11 cellular contexts compared by ENCODE assay signal in the genomic region with DNA sequence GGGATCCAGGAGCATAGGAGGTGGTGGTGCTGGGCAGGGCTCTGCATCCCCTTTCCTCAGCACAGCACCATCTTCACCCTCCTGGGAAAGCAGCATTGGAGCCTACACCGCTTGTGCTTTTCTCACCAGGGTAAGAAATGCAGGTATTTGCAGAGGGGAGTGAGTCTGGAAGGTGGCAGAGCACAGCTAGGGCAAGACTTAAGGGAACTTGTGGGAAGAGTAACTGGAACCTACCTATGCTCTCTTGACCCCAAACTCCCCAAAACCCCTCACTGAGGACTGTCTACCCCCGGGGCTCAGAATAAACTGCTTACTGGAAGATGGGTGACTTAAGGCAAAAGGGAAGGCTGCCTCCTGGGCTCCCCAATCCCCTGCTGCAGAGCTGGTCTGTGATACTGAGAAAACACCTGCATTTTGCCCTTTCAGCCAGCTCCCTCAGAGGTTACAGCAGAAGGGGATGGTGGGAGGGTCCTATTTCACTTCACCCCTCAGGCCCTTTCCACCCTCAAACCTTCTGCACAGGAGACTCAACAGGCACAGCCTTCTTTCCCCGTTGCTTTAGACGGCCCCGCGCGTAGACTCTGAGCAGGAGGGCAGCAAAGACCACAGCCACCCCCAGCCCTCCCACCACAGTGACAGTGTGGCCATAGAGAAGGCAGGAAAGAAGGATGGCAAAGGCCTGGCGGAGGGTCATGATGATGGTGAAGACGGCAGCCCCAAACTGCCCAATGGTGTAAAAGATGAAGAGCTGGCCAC. TPM values are rescaled to one million over a fixed set of nuclear protein-coding genes. Genes with fewer than 3 reads are reported as not detected.
DNase-seq lines count a peak whose midpoint lies in the region; ATAC-seq and TF ChIP-seq lines count a peak whose summit lies in the region.
"Had no signal": no experiment of that assay in that cellular context is flagged by ENCODE, and none has a peak within 500 bp of the region (broad histone marks: within the 10 kb centered on the region; RNA-seq: fewer than 3 reads in every experiment).

No MANE protein-coding gene starts in this region.

- H3K27me3 ChIP-seq in MG63 (no peaks in the 10 kb centered on the region), Peyer's patch (no peaks in the 10 kb centered on the region), testis (no peaks in the 10 kb centered on the region)
- H3K27me3 ChIP-seq: stomach had no signal

- no peak for TF ChIP-seq POLR2A in Peyer's patch (IDR thresholded peaks at IDR 0.05)
- no peak for TF ChIP-seq POLR2A in testis (IDR thresholded peaks at IDR 0.05)

- H3K27ac ChIP-seq in Peyer's patch: no peak overlapping the region
- H3K27ac ChIP-seq in testis: no peak overlapping the region

- H3K36me3 ChIP-seq in MG63: peaks cover 81% of the 10 kb centered on the region
- H3K36me3 ChIP-seq in Peyer's patch: peaks cover 0 to 65% (median 0%) of the 10 kb centered on the region in 3 donors
- H3K36me3 ChIP-seq in testis (ENCODE audit: low read depth, missing control alignments): no peaks in the 10 kb centered on the region

- H3K27ac Mint-ChIP-seq in activated naive CD4-positive, alpha-beta T cell treated with anti-CD3 and anti-CD28 coated beads, Interleukin-2, amount 50 U/mL, for 72 hours: peak overlapping the region; percentile 99 to 100

- TF ChIP-seq CTCF in Peyer's patch (IDR thresholded peaks at IDR 0.05) (no peak), testis (IDR thresholded peaks at IDR 0.05) (no peak)

- peaks cover 4 to 39% (median 7%) of the 10 kb centered on the region in 4 donors for H3K4me1 ChIP-seq in Peyer's patch
- H3K4me1 ChIP-seq in testis: peaks cover 11% of the 10 kb centered on the region

- peaks cover 51 to 65% of the 10 kb centered on the region in 2 donors for H3K36me3 Mint-ChIP-seq in activated naive CD4-positive, alpha-beta T cell treated with anti-CD3 and anti-CD28 coated beads, Interleukin-2, amount 50 U/mL, for 72 hours

- ATAC-seq in activated naive CD4-positive, alpha-beta T cell treated with anti-CD3 and anti-CD28 coated beads, Interleukin-2, amount 50 U/mL, for 72 hours: no peak
- ATAC-seq in HG03108 (IDR thresholded peaks at IDR 0.05; ENCODE audit: unreplicated experiment): no peak

- 76 to 81% methylated on average over 9 of the region's 9 CpGs for WGBS in testis, 2 donors

- no peak overlapping the region for H3K4me3 ChIP-seq in MG63
- no peak overlapping the region for H3K4me3 ChIP-seq in Peyer's patch
- no peak overlapping the region for H3K4me3 ChIP-seq in testis
- H3K4me3 ChIP-seq: HAP-1, stomach had no signal

- no peaks in the 10 kb centered on the region for H3K9me3 Mint-ChIP-seq in activated naive CD4-positive, alpha-beta T cell treated with anti-CD3 and anti-CD28 coated beads, Interleukin-2, amount 50 U/mL, for 72 hours

- DNase-seq in ELF-1 (ENCODE audit: low read depth, low spot score): peak; percentile 72
- peak; percentile 74 for DNase-seq in MG63
- DNase-seq in activated naive CD4-positive, alpha-beta T cell treated with anti-CD3 and anti-CD28 coated beads, Interleukin-2, amount 50 U/mL, for 72 hours (ENCODE audit: low spot score in 2 of 2): no peak
- DNase-seq in pons (ENCODE audit: low spot score): peak; percentile 37
- no peak for DNase-seq in Peyer's patch
- no peak for DNase-seq in islet precursor cell
- no peak for DNase-seq in testis

- intact Hi-C loops in testis (cut with DNase I; ENCODE audit: low total_unique reads): no loop called here

- no peaks in the 10 kb centered on the region for H3K9me3 ChIP-seq in MG63
- no peaks in the 10 kb centered on the region for H3K9me3 ChIP-seq in Peyer's patch
- no peaks in the 10 kb centered on the region for H3K9me3 ChIP-seq in testis
- H3K9me3 ChIP-seq: HAP-1, stomach had no signal

RNA-seq across cellular contexts. Expression of gene SLC35B2, which starts 2.9 kb away (rescaled TPM):
- total RNA-seq in MG63 (2014; rRNA removed; shearing (Covaris generic); ENCODE audit: low replicate concordance): 386 and 631 TPM in 2 replicates
- 10 to 100 TPM; 18.3 to 23.8 TPM for total RNA-seq in activated naive CD4-positive, alpha-beta T cell treated with anti-CD3 and anti-CD28 coated beads, Interleukin-2, amount 50 U/mL, for 72 hours
- total RNA-seq in Peyer's patch (10 to 100 TPM; 10.7 to 35.2 (median 26.5) TPM), testis (10 to 100 TPM; 42.4 to 49.8 TPM)
- 32.1 TPM for polyA plus RNA-seq in testis (ENCODE audit: insufficient read depth, low read depth, low replicate concordance)

RNA-seq across cellular contexts. Expression of gene HSP90AB1, which starts 7.5 kb away (rescaled TPM):
- total RNA-seq in MG63 (2014; rRNA removed; shearing (Covaris generic); ENCODE audit: low replicate concordance): 5,432 and 5,573 TPM in 2 replicates
- 1,000 to 10,000 TPM; 1,343 to 1,701 TPM for total RNA-seq in activated naive CD4-positive, alpha-beta T cell treated with anti-CD3 and anti-CD28 coated beads, Interleukin-2, amount 50 U/mL, for 72 hours
- 100 to 1,000 TPM; 181 to 330 (median 254) TPM for total RNA-seq in Peyer's patch
- 100 to 1,000 TPM; 480 to 610 TPM for total RNA-seq in testis
- polyA plus RNA-seq in testis (ENCODE audit: insufficient read depth, low read depth, low replicate concordance): 602 TPM

RNA-seq across cellular contexts. Expression of gene NFKBIE, which starts 11.0 kb away (rescaled TPM):
- total RNA-seq in MG63 (2014; rRNA removed; shearing (Covaris generic); ENCODE audit: low replicate concordance): 24.4 and 35.2 TPM in 2 replicates
- total RNA-seq in activated naive CD4-positive, alpha-beta T cell treated with anti-CD3 and anti-CD28 coated beads, Interleukin-2, amount 50 U/mL, for 72 hours: 10 to 100 TPM; 17.7 to 19.9 TPM
- total RNA-seq in Peyer's patch (10 to 100 TPM; 16.9 to 36.3 (median 24.9) TPM), testis (10 to 100 TPM; 18.3 to 29.2 TPM)
- polyA plus RNA-seq in testis (ENCODE audit: insufficient read depth, low read depth, low replicate concordance): 13.1 TPM

RNA-seq across cellular contexts. Expression of gene TMEM151B, which starts 15.9 kb away (rescaled TPM):
- 0.20 TPM in 1 of 2 replicates, not detected in the other for total RNA-seq in MG63 (2014; rRNA removed; shearing (Covaris generic); ENCODE audit: low replicate concordance)
- under 1 TPM in 1 of 2 donors, not detected in 1; 0.20 TPM for total RNA-seq in activated naive CD4-positive, alpha-beta T cell treated with anti-CD3 and anti-CD28 coated beads, Interleukin-2, amount 50 U/mL, for 72 hours
- total RNA-seq in Peyer's patch (under 1 TPM in 2 of 4 donors, not detected in 2; 0.27 to 0.57 TPM), testis (1 to 10 TPM; 1.6 to 2.8 TPM)
- 1.3 TPM for polyA plus RNA-seq in testis (ENCODE audit: insufficient read depth, low read depth, low replicate concordance)
- polyA plus RNA-seq: keratinocyte had no signal

RNA-seq across cellular contexts. Expression of gene SLC29A1, which starts 31.0 kb away (rescaled TPM):
- total RNA-seq in MG63 (2014; rRNA removed; shearing (Covaris generic); ENCODE audit: low replicate concordance): 118 and 130 TPM in 2 replicates
- total RNA-seq in activated naive CD4-positive, alpha-beta T cell treated with anti-CD3 and anti-CD28 coated beads, Interleukin-2, amount 50 U/mL, for 72 hours: 10 to 100 TPM; 37.1 to 56.5 TPM
- 10 to 100 TPM in 3 of 4 donors, 1 to 10 TPM in 1; 4.4 to 25.6 (median 19.5) TPM for total RNA-seq in Peyer's patch
- 10 to 100 TPM; 51.3 to 70.0 TPM for total RNA-seq in testis
- 41.2 TPM for polyA plus RNA-seq in testis (ENCODE audit: insufficient read depth, low read depth, low replicate concordance)

Comparison
In these comparisons a context has a peak if more than half of its experiments do, and no peak if none do; other contexts are left out.
1. DNase-seq: peak in ELF-1 (single experiment), MG63 (single experiment) and pons (single experiment); none in activated naive CD4-positive, alpha-beta T cell treated with anti-CD3 and anti-CD28 coated beads, Interleukin-2, amount 50 U/mL, for 72 hours (0 of 2), Peyer's patch (0 of 3), islet precursor cell (single experiment) and testis (single experiment).